11 cellular contexts compared by ENCODE assay signal in genomic region chr5:143142596-143143435, GRCh38.
DNase-seq lines count a peak whose midpoint lies in the region; ATAC-seq and TF ChIP-seq lines count a peak whose summit lies in the region.
"Had no signal": no experiment of that assay in that cellular context is flagged by ENCODE, and none has a peak within 500 bp of the region (broad histone marks: within the 10 kb centered on the region; RNA-seq: fewer than 3 reads in every experiment).

No MANE protein-coding gene starts in this region.

- 0 out of 2 replicates have a peak, but pooled peaks cover 4% of the 10 kb centered on the region for H4K20me1 ChIP-seq in GM23338 (replicated peaks; ENCODE audit: insufficient read depth)
- no peaks in the 10 kb centered on the region for H4K20me1 ChIP-seq in fibroblast of lung (ENCODE audit: control insufficient read depth, extremely low read depth, insufficient read depth, low read length)

- no peaks in the 10 kb centered on the region for H3K9me3 Mint-ChIP-seq in GM23338
- H3K9me3 Mint-ChIP-seq: memory B cell had no signal

- no peaks in the 10 kb centered on the region for H3K36me3 ChIP-seq in GM23338 (ENCODE audit: insufficient read depth)
- no peaks in the 10 kb centered on the region for H3K36me3 ChIP-seq in fibroblast of lung (ENCODE audit: control insufficient read depth, insufficient read depth, low read length)
- H3K36me3 ChIP-seq in rectal smooth muscle tissue (ENCODE audit: control insufficient read depth, insufficient read depth, low read length): no peaks in the 10 kb centered on the region
- H3K36me3 ChIP-seq: cardiac muscle cell had no signal

- DNase-seq in GM23338 (ENCODE audit: low spot score) (no peak), NOMO-1 (lab: John Stamatoyannopoulos, UW; ENCODE audit: unreplicated experiment in 2 of 2) (peak; percentile 40 to 67), fibroblast of lung (ENCODE audit: low read depth in 2 of 2) (peak in 1 of 2 donors; percentile 63), OCI-M2 (lab: John Stamatoyannopoulos, UW; ENCODE audit: unreplicated experiment) (no peak)
- DNase-seq: Caco-2 had no signal

- H3K27ac ChIP-seq in GM23338 (ENCODE audit: low read depth) (0 out of 2 replicates have a peak overlapping the region, but pooled peaks have one; percentile 9), fibroblast of lung (ENCODE audit: insufficient read depth, low read length) (no peak overlapping the region), rectal smooth muscle tissue (ENCODE audit: low read depth, low read length) (peak overlapping the region; percentile 55)
- H3K27ac ChIP-seq: cardiac muscle cell had no signal

- no peaks in the 10 kb centered on the region for H3K9me2 ChIP-seq in GM23338 (ENCODE audit: insufficient read depth)

- H3K9ac ChIP-seq in fibroblast of lung (ENCODE audit: insufficient read depth, low read length) (no peak overlapping the region), rectal smooth muscle tissue (ENCODE audit: low read length) (no peak overlapping the region)

- no peak overlapping the region for H3K4me3 Mint-ChIP-seq in GM23338
- H3K4me3 Mint-ChIP-seq: memory B cell had no signal

- TF ChIP-seq CTCF in GM23338 (conservative IDR thresholded peaks at IDR 0.05; ENCODE audit: low read depth in 2 of 2) (no peak), fibroblast of lung (conservative IDR thresholded peaks at IDR 0.05 in 1 of 2, IDR thresholded peaks at IDR 0.05 in 1 of 2; ENCODE audit: low read depth in 1 of 2, low read length in 2 of 2) (no peak)

- H3K4me2 ChIP-seq in GM23338: no peak overlapping the region
- H3K4me2 ChIP-seq in fibroblast of lung (ENCODE audit: extremely low read depth, insufficient read depth, low read length): no peak overlapping the region

- peak overlapping the region; percentile 2 for H3K27ac Mint-ChIP-seq in GM23338
- H3K27ac Mint-ChIP-seq: memory B cell had no signal

- H3K27me3 ChIP-seq in GM23338 (ENCODE audit: insufficient read depth): no peaks in the 10 kb centered on the region
- H3K27me3 ChIP-seq in fibroblast of lung (ENCODE audit: control insufficient read depth, insufficient read depth, low read length): no peaks in the 10 kb centered on the region
- H3K27me3 ChIP-seq in rectal smooth muscle tissue (ENCODE audit: control insufficient read depth, insufficient read depth, low read length): no peaks in the 10 kb centered on the region
- H3K27me3 ChIP-seq: cardiac muscle cell had no signal

- no peaks in the 10 kb centered on the region for H3K27me3 Mint-ChIP-seq in GM23338 (ENCODE audit: insufficient read depth, low read depth, poor library complexity)
- H3K27me3 Mint-ChIP-seq: memory B cell had no signal

- no peak overlapping the region for H3K4me3 ChIP-seq in GM23338
- no peak overlapping the region for H3K4me3 ChIP-seq in fibroblast of lung (replicated peaks in 1 of 4; ENCODE audit: control extremely low read depth in 1 of 4, insufficient read depth in 1 of 4, low read depth in 3 of 4, low read length in 4 of 4)
- H3K4me3 ChIP-seq in rectal smooth muscle tissue (ENCODE audit: low read length): no peak overlapping the region
- H3K4me3 ChIP-seq: cardiac muscle cell had no signal

- no peaks in the 10 kb centered on the region for H3F3A ChIP-seq in GM23338 (replicated peaks; ENCODE audit: low read depth)

- H3K4me1 Mint-ChIP-seq in GM23338: no peaks in the 10 kb centered on the region
- H3K4me1 Mint-ChIP-seq: memory B cell had no signal

- no peaks in the 10 kb centered on the region for H3K4me1 ChIP-seq in GM23338 (ENCODE audit: insufficient read depth)
- peaks cover 9% of the 10 kb centered on the region for H3K4me1 ChIP-seq in fibroblast of lung (ENCODE audit: control insufficient read depth, extremely low read depth, insufficient read depth, low read length)
- peaks cover 22% of the 10 kb centered on the region for H3K4me1 ChIP-seq in rectal smooth muscle tissue (ENCODE audit: control insufficient read depth, insufficient read depth, low read length)

- H2AFZ ChIP-seq in GM23338: no peak overlapping the region
- peak overlapping the region; percentile 5 for H2AFZ ChIP-seq in fibroblast of lung (ENCODE audit: low read length)

- no peaks in the 10 kb centered on the region for H3K79me2 ChIP-seq in GM23338 (replicated peaks; ENCODE audit: insufficient read depth)
- no peaks in the 10 kb centered on the region for H3K79me2 ChIP-seq in fibroblast of lung (ENCODE audit: control insufficient read depth, insufficient read depth, low read length)

- no peaks in the 10 kb centered on the region for H3K9me3 ChIP-seq in fibroblast of lung (ENCODE audit: control insufficient read depth, insufficient read depth, low read depth, low read length)
- H3K9me3 ChIP-seq: Caco-2 had no signal

- H3K36me3 Mint-ChIP-seq in GM23338 (ENCODE audit: low read depth): no peaks in the 10 kb centered on the region

- ATAC-seq in GM23338 (no peak), GM18519 (IDR thresholded peaks at IDR 0.05; ENCODE audit: low FRiP score, unreplicated experiment) (no peak), HG03439 (IDR thresholded peaks at IDR 0.05; ENCODE audit: unreplicated experiment) (no peak), HG03108 (IDR thresholded peaks at IDR 0.05; ENCODE audit: unreplicated experiment) (no peak)

TF ChIP-seq in GM23338, 12 proteins besides CTCF, POLR2A, EP300 and RAD21 (continues in another document):
- no peak for TF ChIP-seq JUNB (IDR thresholded peaks at IDR 0.05; ENCODE audit: unreplicated experiment)
- TF ChIP-seq EZH2phosphoT487 (IDR thresholded peaks at IDR 0.05; ENCODE audit: unreplicated experiment): no peak
- TF ChIP-seq NANOG (IDR thresholded peaks at IDR 0.05; ENCODE audit: borderline replicate concordance): no peak
- TF ChIP-seq ETS1 (IDR thresholded peaks at IDR 0.05): no peak
- TF ChIP-seq EZH2 (IDR thresholded peaks at IDR 0.05; ENCODE audit: low read depth, unreplicated experiment): no peak
- TF ChIP-seq CREB1 (CRISPR knock-in tag; IDR thresholded peaks at IDR 0.05; ENCODE audit: low read depth): no peak
- no peak for TF ChIP-seq REST (IDR thresholded peaks at IDR 0.05; ENCODE audit: unreplicated experiment)
- TF ChIP-seq ZNF331 (CRISPR knock-in tag; IDR thresholded peaks at IDR 0.05; ENCODE audit: low read depth): no peak
- TF ChIP-seq POLR2AphosphoS5 (IDR thresholded peaks at IDR 0.05; ENCODE audit: low read depth): no peak

Comparison
In these comparisons a context has a peak if more than half of its experiments do, and no peak if none do; other contexts are left out.
1. DNase-seq: peak in NOMO-1 (2 of 2); none in GM23338 (single experiment) and OCI-M2 (single experiment).